In genomic region chr1:218330043-218330623, GRCh38 we compare ENCODE assay signal across 8 cellular contexts. TPM values are rescaled to one million over a fixed set of nuclear protein-coding genes. Genes with fewer than 3 reads are reported as not detected.
DNase-seq lines count a peak whose midpoint lies in the region; ATAC-seq and FAIRE-seq lines count a peak whose summit lies in the region.

No MANE protein-coding gene starts in this region.

- peak; percentile 70 for ATAC-seq in GM18861 (IDR thresholded peaks at IDR 0.05; ENCODE audit: unreplicated experiment)
- ATAC-seq in HG03045 (IDR thresholded peaks at IDR 0.05; ENCODE audit: unreplicated experiment), result no peak

- FAIRE-seq in HTR-8/SVneo (lab: Jason Lieb, UNC), result peak; percentile 40

- peak; percentile 42 for DNase-seq in AG20443 (ENCODE audit: low spot score)
- DNase-seq in HTR-8/SVneo (ENCODE audit: insufficient read length, low spot score), result peak; percentile 57
- DNase-seq in RKO (ENCODE audit: low spot score), result peak; percentile 57
- DNase-seq in fibroblast of gingiva (ENCODE audit: low read depth), result peak; percentile 56
- peak; percentile 60 for DNase-seq in renal cortical epithelial cell (ENCODE audit: low read depth)
- DNase-seq in HuH-7.5 (ENCODE audit: low spot score), result no peak

RNA-seq across cellular contexts. Expression of gene TGFB2, which starts 15.0 kb away (rescaled TPM):
- 47.4 and 69.3 TPM in 2 replicates for total RNA-seq in renal cortical epithelial cell

RNA-seq across cellular contexts. Expression of gene RRP15, which starts 45.0 kb away (rescaled TPM):
- total RNA-seq in renal cortical epithelial cell, result 5.4 and 10.3 TPM in 2 replicates
